In the genomic region with DNA sequence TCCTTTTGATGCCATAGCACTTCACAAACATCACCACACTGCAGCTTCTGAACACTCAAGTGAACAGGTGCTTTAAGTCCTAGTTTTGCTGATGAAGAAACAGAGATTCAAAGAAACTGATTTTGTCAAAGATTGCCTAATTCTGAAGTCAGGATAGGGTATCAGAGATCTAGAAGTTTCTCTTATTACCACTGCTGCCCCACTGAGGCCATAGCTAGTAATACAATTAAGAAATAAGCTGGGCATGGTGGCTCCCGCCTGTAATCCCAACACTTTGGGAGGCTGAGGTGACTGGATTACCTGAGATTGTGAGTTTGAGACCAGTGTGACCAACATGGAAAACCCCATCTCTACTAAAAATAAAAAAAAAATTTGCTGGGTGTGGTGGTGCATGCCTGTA, we compare ENCODE assay signal across 12 cellular contexts.
DNase-seq lines count a peak whose midpoint lies in the region; ATAC-seq and TF ChIP-seq lines count a peak whose summit lies in the region.
"Had no signal": no experiment of that assay in that cellular context is flagged by ENCODE, and none has a peak within 500 bp of the region (broad histone marks: within the 10 kb centered on the region; RNA-seq: fewer than 3 reads in every experiment).

No MANE protein-coding gene starts in this region.

- TF ChIP-seq CTCF in 22Rv1 (IDR thresholded peaks at IDR 0.05) (peak; percentile 56), GM12872 (IDR thresholded peaks at IDR 0.05; ENCODE audit: insufficient read depth, low read depth, low read length) (peak; percentile 40; the same call in 2 of the 3 replicates), NB4 (IDR thresholded peaks at IDR 0.05; ENCODE audit: low read depth, low read length) (peak; percentile 11), epithelial cell of proximal tubule (conservative IDR thresholded peaks at IDR 0.05; ENCODE audit: low read depth, low read length) (peak; percentile 41)

- H3K4me3 ChIP-seq in NB4 (ENCODE audit: low read depth, low read length) (no peak overlapping the region), epithelial cell of proximal tubule (ENCODE audit: low read depth, low read length) (no peak overlapping the region)

- ATAC-seq in HG02678 (IDR thresholded peaks at IDR 0.05; ENCODE audit: unreplicated experiment) = no peak
- ATAC-seq: left cardiac atrium had no signal

- DNase-seq in NB4 (ENCODE audit: low read depth) (no peak), epithelial cell of proximal tubule (ENCODE audit: low read depth) (no peak), activated gamma-delta T cell treated with Interleukin-2 at 50 U/mL for 16 hours (no peak), cerebellar cortex (ENCODE audit: low spot score) (no peak), OCI-M2 (lab: John Stamatoyannopoulos, UW; ENCODE audit: unreplicated experiment) (no peak)
- DNase-seq: activated T-cell treated with anti-CD3 and anti-CD28 coated beads for 4 hours, IMR-90, left cardiac atrium, NCI-H524 treated with DMSO at 0.1 percent for 48 hours had no signal

- H3K27ac ChIP-seq in 22Rv1 = no peak overlapping the region

- TF ChIP-seq POLR2A in NB4 (IDR thresholded peaks at IDR 0.05; ENCODE audit: extremely low read depth, insufficient read length) = no peak
